In the genomic region with DNA sequence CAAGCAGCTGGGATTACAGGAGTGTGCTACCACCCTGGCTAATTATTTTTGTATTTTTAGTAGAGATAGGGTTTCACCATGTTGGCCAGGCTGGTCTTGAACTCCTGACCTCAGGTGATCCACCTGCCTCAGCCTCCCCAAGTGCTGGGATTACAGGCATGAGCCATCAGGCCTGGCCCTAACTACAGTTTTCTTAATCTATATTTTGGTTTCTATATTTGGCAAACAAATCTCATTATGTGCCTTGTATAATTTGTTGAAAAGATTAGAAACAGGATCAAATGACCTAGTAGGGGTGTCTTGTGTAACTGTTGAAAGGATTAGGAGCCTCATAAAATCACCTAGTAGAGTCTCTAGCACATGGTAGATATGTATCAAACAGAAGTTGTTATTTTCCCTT, we compare ENCODE assay signal across 7 cellular contexts. TPM values are rescaled to one million over a fixed set of nuclear protein-coding genes. Genes with fewer than 3 reads are reported as not detected.
DNase-seq lines count a peak whose midpoint lies in the region; ATAC-seq and TF ChIP-seq lines count a peak whose summit lies in the region.
"Not testable (repeated sequence)": the region's sequence is repeated elsewhere in the genome, so short reads cannot be mapped to it uniquely, and the experiment has no call there.

No MANE protein-coding gene starts in this region.

- not testable (repeated sequence) for H3K27ac ChIP-seq in CD8-positive, alpha-beta T cell (ENCODE audit: low read depth, low read length)
- peak overlapping the region; percentile 84 to 88 (median 87) for H3K27ac ChIP-seq in right lobe of liver
- H3K27ac ChIP-seq in psoas muscle = peak overlapping the region; percentile 89
- peak overlapping the region; percentile 64 for H3K27ac ChIP-seq in subcutaneous abdominal adipose tissue (ENCODE audit: low read depth, low read length)

- H3K9me3 ChIP-seq in CD8-positive, alpha-beta T cell (ENCODE audit: low read length); right lobe of liver; psoas muscle; subcutaneous abdominal adipose tissue (ENCODE audit: control insufficient read depth in 5 of 5, low read length in 5 of 5): not testable (repeated sequence)

- not testable (repeated sequence) for ATAC-seq in CD8-positive, alpha-beta T cell; activated naive CD8-positive, alpha-beta T cell treated with anti-CD3 and anti-CD28 coated beads, Interleukin-2, amount 50 U/mL, for 24 hours; effector memory CD8-positive, alpha-beta T cell (replicated peaks); right lobe of liver; psoas muscle

- not testable (repeated sequence) for H3K27me3 ChIP-seq in CD8-positive, alpha-beta T cell (ENCODE audit: insufficient read depth, low read length); right lobe of liver; psoas muscle (ENCODE audit: insufficient read depth in 3 of 3, low read length in 2 of 3); subcutaneous abdominal adipose tissue (ENCODE audit: control insufficient read depth in 5 of 5, insufficient read depth in 4 of 5, low read length in 5 of 5)

- POLR2A ChIA-PET in CD8-positive, alpha-beta T cell (lab: Charles Lee) = not testable (repeated sequence)

- intact Hi-C loops in CD8-positive, alpha-beta T cell (cut with DNase I, micrococcal nuclease) = loop anchor here (5.0 kb wide), 1 partner anchor 66 kb away; a partner anchor contains a TSS
- intact Hi-C loops in right lobe of liver (cut with DNase I); psoas muscle (cut with DNase I): not testable (repeated sequence)

- peaks cover 16% of the 10 kb centered on the region for H3K4me1 ChIP-seq in CD8-positive, alpha-beta T cell (ENCODE audit: insufficient read depth, low read length)
- peaks cover 0 to 23% (median 12%) of the 10 kb centered on the region in 4 donors for H3K4me1 ChIP-seq in right lobe of liver
- H3K4me1 ChIP-seq in psoas muscle = peaks cover 50% of the 10 kb centered on the region
- H3K4me1 ChIP-seq in subcutaneous abdominal adipose tissue (ENCODE audit: control insufficient read depth in 5 of 5, insufficient read depth in 5 of 5, low read length in 5 of 5) = peaks cover 0 to 12% (median 12%) of the 10 kb centered on the region in 5 donors

- not testable (repeated sequence) for DNase-seq in CD8-positive, alpha-beta T cell; activated naive CD8-positive, alpha-beta T cell treated with anti-CD3 and anti-CD28 coated beads, Interleukin-2, amount 50 U/mL, for 24 hours; effector memory CD8-positive, alpha-beta T cell; right lobe of liver; psoas muscle
- DNase-seq in NCI-H82 treated with DMSO at 0.1 percent for 48 hours (lab: John Stamatoyannopoulos, UW; ENCODE audit: unreplicated experiment) = peak; percentile 84

- peaks cover 50% of the 10 kb centered on the region for H3K4me1 Mint-ChIP-seq in CD8-positive, alpha-beta T cell (ENCODE audit: low read depth)
- H3K4me1 Mint-ChIP-seq in activated naive CD8-positive, alpha-beta T cell treated with anti-CD3 and anti-CD28 coated beads, Interleukin-2, amount 50 U/mL, for 24 hours = peaks cover 27% of the 10 kb centered on the region
- peaks cover 22 to 27% of the 10 kb centered on the region in 2 donors for H3K4me1 Mint-ChIP-seq in effector memory CD8-positive, alpha-beta T cell (ENCODE audit: low read depth in 2 of 2)

- not testable (repeated sequence) for H3K9ac ChIP-seq in subcutaneous abdominal adipose tissue (ENCODE audit: low read length in 5 of 5)

- H3K27me3 Mint-ChIP-seq in CD8-positive, alpha-beta T cell (ENCODE audit: low read depth); activated naive CD8-positive, alpha-beta T cell treated with anti-CD3 and anti-CD28 coated beads, Interleukin-2, amount 50 U/mL, for 24 hours; effector memory CD8-positive, alpha-beta T cell: not testable (repeated sequence)

- peak overlapping the region; percentile 35 for H3K27ac Mint-ChIP-seq in CD8-positive, alpha-beta T cell
- H3K27ac Mint-ChIP-seq in activated naive CD8-positive, alpha-beta T cell treated with anti-CD3 and anti-CD28 coated beads, Interleukin-2, amount 50 U/mL, for 24 hours = peak overlapping the region; percentile 75
- H3K27ac Mint-ChIP-seq in effector memory CD8-positive, alpha-beta T cell = peak overlapping the region; percentile 94 to 98

- not testable (repeated sequence) for TF ChIP-seq POLR2A in right lobe of liver (IDR thresholded peaks at IDR 0.05)

- H3K4me3 Mint-ChIP-seq in CD8-positive, alpha-beta T cell; activated naive CD8-positive, alpha-beta T cell treated with anti-CD3 and anti-CD28 coated beads, Interleukin-2, amount 50 U/mL, for 24 hours; effector memory CD8-positive, alpha-beta T cell: not testable (repeated sequence)

- not testable (repeated sequence) for H3K36me3 Mint-ChIP-seq in CD8-positive, alpha-beta T cell; activated naive CD8-positive, alpha-beta T cell treated with anti-CD3 and anti-CD28 coated beads, Interleukin-2, amount 50 U/mL, for 24 hours (ENCODE audit: low read depth)
- H3K36me3 Mint-ChIP-seq in effector memory CD8-positive, alpha-beta T cell (ENCODE audit: insufficient read depth) = peaks cover 27% of the 10 kb centered on the region

- not testable (repeated sequence) for TF ChIP-seq CTCF in CD8-positive, alpha-beta T cell (IDR thresholded peaks at IDR 0.05); right lobe of liver (IDR thresholded peaks at IDR 0.05); psoas muscle (IDR thresholded peaks at IDR 0.05)

- H3K9me3 Mint-ChIP-seq in CD8-positive, alpha-beta T cell; activated naive CD8-positive, alpha-beta T cell treated with anti-CD3 and anti-CD28 coated beads, Interleukin-2, amount 50 U/mL, for 24 hours; effector memory CD8-positive, alpha-beta T cell: not testable (repeated sequence)

- H3K4me3 ChIP-seq in CD8-positive, alpha-beta T cell (ENCODE audit: low read depth, low read length); right lobe of liver; psoas muscle; subcutaneous abdominal adipose tissue (ENCODE audit: low read depth in 1 of 5, low read length in 5 of 5): not testable (repeated sequence)

- H3K36me3 ChIP-seq in CD8-positive, alpha-beta T cell (ENCODE audit: insufficient read depth, low read length); right lobe of liver; psoas muscle (ENCODE audit: insufficient read depth in 1 of 2, low read depth in 1 of 2); subcutaneous abdominal adipose tissue (ENCODE audit: control insufficient read depth in 5 of 5, insufficient read depth in 5 of 5, low read length in 5 of 5): not testable (repeated sequence)

- CTCF ChIA-PET in CD8-positive, alpha-beta T cell (lab: Charles Lee) = not testable (repeated sequence)

RNA-seq across cellular contexts. Expression of a gene that starts 39.4 kb away (rescaled TPM):
- total RNA-seq in CD8-positive, alpha-beta T cell = 1 to 10 TPM; 3.1 to 4.1 TPM
- total RNA-seq in right lobe of liver (10 to 100 TPM in 4 of 6 experiments, 1 to 10 TPM in 2; 7.2 to 14.4 (median 12.0) TPM), psoas muscle (10 to 100 TPM; 12.4 to 14.9 (median 13.0) TPM)
- polyA plus RNA-seq in psoas muscle = 10 to 100 TPM in 1 of 3 donors, 1 to 10 TPM in 2; 8.4 to 38.4 (median 9.8) TPM

Comparison
In these comparisons a context has a peak if more than half of its experiments do, and no peak if none do; other contexts are left out.
1. H3K27ac Mint-ChIP-seq: peak in every context shown above with its lines; median percentile 96 in effector memory CD8-positive, alpha-beta T cell; 75 in activated naive CD8-positive, alpha-beta T cell treated with anti-CD3 and anti-CD28 coated beads, Interleukin-2, amount 50 U/mL, for 24 hours; 35 in CD8-positive, alpha-beta T cell.